Comparison of ENCODE assay signal across 18 cellular contexts in genomic region chr18:26524952-26525351, GRCh38. TPM values are rescaled to one million over a fixed set of nuclear protein-coding genes. Genes with fewer than 3 reads are reported as not detected.
DNase-seq lines count a peak whose midpoint lies in the region; ATAC-seq, FAIRE-seq and TF ChIP-seq lines count a peak whose summit lies in the region.
"Had no signal": no experiment of that assay in that cellular context is flagged by ENCODE, and none has a peak within 500 bp of the region (broad histone marks: within the 10 kb centered on the region; RNA-seq: fewer than 3 reads in every experiment).

No MANE protein-coding gene starts in this region.

- peak; percentile 42; the same call in 1 of the 2 replicates for ATAC-seq in IMR-90 (ENCODE audit: low read depth)
- ATAC-seq in stimulated activated memory B cell treated with anti-CD40 and anti-IgM and Interleukin-4, amounts not matched to agents 10 μg/mL and 1 μg/mL and 100 μg/mL, for 72 hours = peak; percentile 12
- ATAC-seq in GM19023 (IDR thresholded peaks at IDR 0.05; ENCODE audit: unreplicated experiment) = no peak
- ATAC-seq: K562 had no signal

- peak; percentile 36 for FAIRE-seq in GM18507 (lab: Jason Lieb, UNC)
- FAIRE-seq: GM12891, GM19239, HTR-8/SVneo, K562 had no signal

- CTCF ChIA-PET in IMR-90 (lab: Yijun Ruan, JAX) (no interaction called here), Calu3 (lab: Charles Lee) (no interaction called here)

- in situ Hi-C loops in IMR-90 (cut with MboI; ENCODE audit: low sequenced_read_pairs) = no loop called here

- H3K4me3 Mint-ChIP-seq in stimulated activated memory B cell treated with anti-CD40 and anti-IgM and Interleukin-4, amounts not matched to agents 10 μg/mL and 1 μg/mL and 100 μg/mL, for 72 hours = no peak overlapping the region
- H3K4me3 Mint-ChIP-seq in Calu3 (ENCODE audit: low read depth, unreplicated experiment) = no peak overlapping the region
- H3K4me3 Mint-ChIP-seq: CD4-positive, CD25-positive, alpha-beta regulatory T cell had no signal

- H3K9me3 Mint-ChIP-seq in stimulated activated memory B cell treated with anti-CD40 and anti-IgM and Interleukin-4, amounts not matched to agents 10 μg/mL and 1 μg/mL and 100 μg/mL, for 72 hours = no peaks in the 10 kb centered on the region
- no peaks in the 10 kb centered on the region for H3K9me3 Mint-ChIP-seq in Calu3 (ENCODE audit: low read depth, unreplicated experiment)
- H3K9me3 Mint-ChIP-seq: CD4-positive, CD25-positive, alpha-beta regulatory T cell had no signal

- no peak overlapping the region for H2BK120ac ChIP-seq in IMR-90 (ENCODE audit: low read depth, low read length)

- H4K5ac ChIP-seq in IMR-90 (ENCODE audit: low read depth, low read length) = no peak overlapping the region

- dilution Hi-C loops in IMR-90 (cut with HindIII; ENCODE audit: low sequenced_read_pairs, unreplicated experiment) = no loop called here

- no peaks in the 10 kb centered on the region for H4K20me1 ChIP-seq in IMR-90 (ENCODE audit: insufficient read depth, low read length)
- H4K20me1 ChIP-seq: BLaER1 treated with 17β-estradiol and CSF1 and Interleukin-3, amounts not matched to agents 10 nM and 100 nM had no signal

- H3K27me3 Mint-ChIP-seq in stimulated activated memory B cell treated with anti-CD40 and anti-IgM and Interleukin-4, amounts not matched to agents 10 μg/mL and 1 μg/mL and 100 μg/mL, for 72 hours = no peaks in the 10 kb centered on the region
- H3K27me3 Mint-ChIP-seq in Calu3 (ENCODE audit: unreplicated experiment) = no peaks in the 10 kb centered on the region
- H3K27me3 Mint-ChIP-seq: CD4-positive, CD25-positive, alpha-beta regulatory T cell had no signal

- no peak overlapping the region for H3K27ac Mint-ChIP-seq in stimulated activated memory B cell treated with anti-CD40 and anti-IgM and Interleukin-4, amounts not matched to agents 10 μg/mL and 1 μg/mL and 100 μg/mL, for 72 hours
- H3K27ac Mint-ChIP-seq in Calu3 (ENCODE audit: unreplicated experiment) = no peak overlapping the region

- H3K4me1 ChIP-seq in IMR-90 (ENCODE audit: control insufficient read depth, insufficient read depth, low read length) = peaks cover 8% of the 10 kb centered on the region; the same call in 1 of the 2 replicates

- no peak overlapping the region for H3K4me3 ChIP-seq in IMR-90 (ENCODE audit: insufficient read depth, low read depth, low read length)
- H3K4me3 ChIP-seq: BLaER1 treated with 17β-estradiol and CSF1 and Interleukin-3, amounts not matched to agents 10 nM and 100 nM; GM23248; HAP-1; K562 had no signal

- H4K8ac ChIP-seq in IMR-90 (ENCODE audit: low read depth in 2 of 2, low read length in 2 of 2) = no peak overlapping the region

- WGBS in IMR-90 (ENCODE audit: extremely low coverage in 2 of 2, insufficient read length in 1 of 2), 2 experiments = no CpG with 5 or more reads among the region's 2 CpGs

- H3K36me3 Mint-ChIP-seq in stimulated activated memory B cell treated with anti-CD40 and anti-IgM and Interleukin-4, amounts not matched to agents 10 μg/mL and 1 μg/mL and 100 μg/mL, for 72 hours = no peaks in the 10 kb centered on the region
- H3K36me3 Mint-ChIP-seq in Calu3 (ENCODE audit: insufficient read depth, unreplicated experiment) = peaks cover 14% of the 10 kb centered on the region
- H3K36me3 Mint-ChIP-seq: CD4-positive, CD25-positive, alpha-beta regulatory T cell had no signal

- 0 out of 4 replicates have a peak, but pooled peaks cover 0 to 5% of the 10 kb centered on the region in 2 experiments for H3K79me1 ChIP-seq in IMR-90 (ENCODE audit: low read depth in 1 of 2, low read length in 2 of 2)

- TF ChIP-seq RAD21 in IMR-90 (IDR thresholded peaks at IDR 0.05; ENCODE audit: low read length) = no peak

- H3K9me1 ChIP-seq in IMR-90 (ENCODE audit: insufficient read depth, low read length) = no peaks in the 10 kb centered on the region

- H3K4me1 Mint-ChIP-seq in stimulated activated memory B cell treated with anti-CD40 and anti-IgM and Interleukin-4, amounts not matched to agents 10 μg/mL and 1 μg/mL and 100 μg/mL, for 72 hours = no peaks in the 10 kb centered on the region
- peaks cover 43% of the 10 kb centered on the region for H3K4me1 Mint-ChIP-seq in Calu3 (ENCODE audit: low read depth, unreplicated experiment)
- H3K4me1 Mint-ChIP-seq: CD4-positive, CD25-positive, alpha-beta regulatory T cell had no signal

- H3K23ac ChIP-seq in IMR-90 (ENCODE audit: low read depth, low read length) = no peak overlapping the region

- H3K27ac ChIP-seq in IMR-90 (ENCODE audit: insufficient read depth, low read length) = no peak overlapping the region
- H3K27ac ChIP-seq: BLaER1 treated with 17β-estradiol and CSF1 and Interleukin-3, amounts not matched to agents 10 nM and 100 nM; GM23248 had no signal

- no peak overlapping the region for H3K14ac ChIP-seq in IMR-90 (replicated peaks; ENCODE audit: low read depth, low read length)

- POLR2A ChIA-PET in IMR-90 (lab: Charles Lee; ENCODE audit: unreplicated experiment) = no interaction called here

- no peak for TF ChIP-seq POLR2A in IMR-90 (IDR thresholded peaks at IDR 0.05; ENCODE audit: low read depth, low read length)

- no peak overlapping the region for H2BK15ac ChIP-seq in IMR-90 (ENCODE audit: low read depth, low read length)

- peak overlapping the region; percentile 24; the same call in 1 of the 2 replicates for H2BK20ac ChIP-seq in IMR-90 (ENCODE audit: low read depth, low read length)

- no peak overlapping the region for H4K91ac ChIP-seq in IMR-90 (ENCODE audit: insufficient read depth, low read depth, low read length)

- DNase-seq in GM18507 (ENCODE audit: extremely low spot score, insufficient read length, low read depth) (no peak), IMR-90 (no peak), ecto neural progenitor cell (ENCODE audit: low spot score) (peak; percentile 15), Calu3 (no peak), NCI-H82 treated with DMSO at 0.1 percent for 48 hours (lab: John Stamatoyannopoulos, UW; ENCODE audit: unreplicated experiment) (no peak)
- DNase-seq: ACHN; CD4-positive, CD25-positive, alpha-beta regulatory T cell; DMS 273 treated with DMSO at 0.1 percent for 48 hours; GM23248; Karpas-422 had no signal

- H3K27me3 ChIP-seq in IMR-90 (ENCODE audit: control insufficient read depth, insufficient read depth, low read length) = no peaks in the 10 kb centered on the region
- H3K27me3 ChIP-seq: BLaER1 treated with 17β-estradiol and CSF1 and Interleukin-3, amounts not matched to agents 10 nM and 100 nM had no signal

- no peak overlapping the region for H2AK9ac ChIP-seq in IMR-90 (replicated peaks; ENCODE audit: low read depth, low read length, poor library complexity)

- H3K4me2 ChIP-seq in IMR-90 (ENCODE audit: low read depth, low read length) = no peak overlapping the region

- no peak overlapping the region for H2AFZ ChIP-seq in IMR-90 (replicated peaks; ENCODE audit: low read length, poor library complexity)
- H2AFZ ChIP-seq: GM23248 had no signal

- H3K9ac ChIP-seq in IMR-90 (ENCODE audit: low read depth, low read length) = no peak overlapping the region
- H3K9ac ChIP-seq: BLaER1 treated with 17β-estradiol and CSF1 and Interleukin-3, amounts not matched to agents 10 nM and 100 nM; GM23248 had no signal

- intact Hi-C loops in IMR-90 (cut with micrococcal nuclease) = no loop called here
- intact Hi-C loops in Calu3 (cut with micrococcal nuclease; ENCODE audit: unreplicated experiment) = no loop called here

- no peak overlapping the region for H3K4ac ChIP-seq in IMR-90 (ENCODE audit: low read depth, low read length)

- H3K36me3 ChIP-seq in IMR-90 (ENCODE audit: control insufficient read depth, insufficient read depth, low read length) = no peaks in the 10 kb centered on the region
- H3K36me3 ChIP-seq: BLaER1 treated with 17β-estradiol and CSF1 and Interleukin-3, amounts not matched to agents 10 nM and 100 nM; HAP-1 had no signal

- H3K18ac ChIP-seq in IMR-90 (ENCODE audit: low read depth, low read length) = no peak overlapping the region

- TF ChIP-seq CTCF in IMR-90 (conservative IDR thresholded peaks at IDR 0.05; ENCODE audit: low read depth, low read length) (no peak), Calu3 (IDR thresholded peaks at IDR 0.05; ENCODE audit: unreplicated experiment) (no peak)

- BruUV-seq in IMR-90 (replicated peaks; lab: Mats Ljungman, UMichigan) (no TSS peak), Calu3 (replicated peaks; lab: Mats Ljungman, UMichigan) (no TSS peak)

- no peak overlapping the region for H2AK5ac ChIP-seq in IMR-90 (ENCODE audit: low read depth, low read length)

- no peaks in the 10 kb centered on the region for H3K9me3 ChIP-seq in IMR-90 (ENCODE audit: control insufficient read depth, insufficient read depth, low read length)
- H3K9me3 ChIP-seq: BLaER1 treated with 17β-estradiol and CSF1 and Interleukin-3, amounts not matched to agents 10 nM and 100 nM; HAP-1 had no signal

- H2BK5ac ChIP-seq in IMR-90 (ENCODE audit: low read depth, low read length, poor library complexity, severe bottlenecking) = no peak overlapping the region

- no peak overlapping the region for H3K56ac ChIP-seq in IMR-90 (ENCODE audit: extremely low read depth, insufficient read depth, low read length)

TF ChIP-seq in IMR-90, 13 proteins besides CTCF, POLR2A, EP300 and RAD21:
- no peak for TF ChIP-seq USF2 (IDR thresholded peaks at IDR 0.05; ENCODE audit: low read depth, low read length)
- no peak for TF ChIP-seq MAZ (IDR thresholded peaks at IDR 0.05; ENCODE audit: borderline replicate concordance, low read depth, low read length)
- no peak for TF ChIP-seq RCOR1 (IDR thresholded peaks at IDR 0.05; ENCODE audit: insufficient replicate concordance, low read length)
- TF ChIP-seq NFE2L2 (IDR thresholded peaks at IDR 0.05; ENCODE audit: low read depth, low read length) = no peak
- TF ChIP-seq FOS (IDR thresholded peaks at IDR 0.05; ENCODE audit: low read depth, low read length) = no peak
- TF ChIP-seq RFX5 (IDR thresholded peaks at IDR 0.05; ENCODE audit: low read depth, low read length) = no peak
- TF ChIP-seq MAFK (IDR thresholded peaks at IDR 0.05; ENCODE audit: low read depth, low read length) = no peak

RNA-seq across cellular contexts. Expression of gene KCTD1, which starts 23.4 kb away (rescaled TPM):
- 4.7 and 5.0 TPM in 2 replicates for total RNA-seq in IMR-90 (2012; rRNA removed)
- 5.8 and 7.3 TPM in 2 replicates for polyA plus RNA-seq in IMR-90 (2012; rRNA removed)
- polyA plus RNA-seq in IMR-90 (2012; cell fraction: cytosol; rRNA removed) = 5.6 and 12.3 TPM in 2 replicates
- polyA plus RNA-seq in IMR-90 (2012; cell fraction: nucleus; rRNA removed; ENCODE audit: low replicate concordance) = 4.9 and 5.0 TPM in 2 replicates
- total RNA-seq in Calu3 (2022) = 54.1 and 63.2 TPM in 2 replicates
- total RNA-seq: K562 had no signal
- polyA plus RNA-seq: K562 had no signal
